20 cellular contexts compared by ENCODE assay signal in genomic region chr10:124996127-124996853, GRCh38. TPM values are rescaled to one million over a fixed set of nuclear protein-coding genes. Genes with fewer than 3 reads are reported as not detected.
DNase-seq lines count a peak whose midpoint lies in the region; ATAC-seq and TF ChIP-seq lines count a peak whose summit lies in the region.
"Had no signal": no experiment of that assay in that cellular context is flagged by ENCODE, and none has a peak within 500 bp of the region (broad histone marks: within the 10 kb centered on the region; RNA-seq: fewer than 3 reads in every experiment).

No MANE protein-coding gene starts in this region.

- CTCF ChIA-PET in WTC11 (lab: Charles Lee): interaction anchor here (0.7 kb wide), 1 partner anchor 677 kb away, joined by 3 read pairs; no protein-coding TSS in a partner anchor

- H3K27ac Mint-ChIP-seq in WTC11 (peak overlapping the region; percentile 25; the same call in 1 of the 2 replicates), progenitor cell of endocrine pancreas (no peak overlapping the region)
- H3K27ac Mint-ChIP-seq: neural progenitor cell; stimulated activated effector memory CD8-positive, alpha-beta T cell treated with anti-CD3 and anti-CD28 coated beads, Interleukin-12 subunit alpha, Interleukin-12 subunit beta, amount 100 ng/mL, for 72 hours had no signal

- H3K4me1 Mint-ChIP-seq in WTC11 (no peaks in the 10 kb centered on the region), progenitor cell of endocrine pancreas (ENCODE audit: low read depth) (no peaks in the 10 kb centered on the region)
- H3K4me1 Mint-ChIP-seq: H9; stimulated activated effector memory CD8-positive, alpha-beta T cell treated with anti-CD3 and anti-CD28 coated beads, Interleukin-12 subunit alpha, Interleukin-12 subunit beta, amount 100 ng/mL, for 72 hours had no signal

- POLR2A ChIA-PET in WTC11 (lab: Charles Lee): interaction anchor here (0.6 kb wide), 1 partner anchor 827 kb away, joined by 5 read pairs; the partner anchor contains the start of gene BCCIP

- H3K4me3 Mint-ChIP-seq in WTC11 (no peak overlapping the region), progenitor cell of endocrine pancreas (ENCODE audit: low read depth) (no peak overlapping the region)
- H3K4me3 Mint-ChIP-seq: effector memory CD8-positive, alpha-beta T cell; H9; neural progenitor cell; stimulated activated effector memory CD8-positive, alpha-beta T cell treated with anti-CD3 and anti-CD28 coated beads, Interleukin-12 subunit alpha, Interleukin-12 subunit beta, amount 100 ng/mL, for 72 hours had no signal

- H3K27me3 Mint-ChIP-seq in WTC11 (ENCODE audit: low read depth): no peaks in the 10 kb centered on the region
- H3K27me3 Mint-ChIP-seq in progenitor cell of endocrine pancreas: no peaks in the 10 kb centered on the region

- DNase-seq in activated effector memory CD4-positive, alpha-beta T cell treated with anti-CD3 and anti-CD28 coated beads, Interleukin-2, amount 50 U/mL, for 16 hours: peak; percentile 49
- DNase-seq in activated effector memory CD4-positive, alpha-beta T cell treated with Interleukin-2 at 50 U/mL for 16 hours: no peak
- DNase-seq in WTC11 (ENCODE audit: low spot score) (peak; percentile 8), iPS-NIHi7 (ENCODE audit: extremely low spot score) (peak; percentile 9), progenitor cell of endocrine pancreas (ENCODE audit: low spot score, unreplicated experiment) (peak; percentile 6), HUDEP-2 (lab: John Stamatoyannopoulos, UW; ENCODE audit: unreplicated experiment in 76 of 76) (no peak), NCI-H2196 (lab: John Stamatoyannopoulos, UW; ENCODE audit: unreplicated experiment) (no peak)
- no peak for DNase-seq in activated CD4-positive, alpha-beta T cell treated with anti-CD3 and anti-CD28 coated beads for 4 hours
- DNase-seq: anterior cingulate cortex; C1 segment of cervical spinal cord; effector memory CD8-positive, alpha-beta T cell; GF-D8; H9; midbrain; NCI-H1417 treated with DMSO at 0.1 percent for 48 hours; NCI-H2171; NCI-H69; SHP77 treated with DMSO at 0.1 percent for 48 hours had no signal

- no peak for TF ChIP-seq CTCF in WTC11 (IDR thresholded peaks at IDR 0.05)
- no peak for TF ChIP-seq CTCF in progenitor cell of endocrine pancreas (IDR thresholded peaks at IDR 0.05; ENCODE audit: unreplicated experiment)

- H3K9me3 Mint-ChIP-seq in WTC11 (no peaks in the 10 kb centered on the region), progenitor cell of endocrine pancreas (ENCODE audit: low read depth) (no peaks in the 10 kb centered on the region)
- H3K9me3 Mint-ChIP-seq: effector memory CD8-positive, alpha-beta T cell; H9; neural progenitor cell; stimulated activated effector memory CD8-positive, alpha-beta T cell treated with anti-CD3 and anti-CD28 coated beads, Interleukin-12 subunit alpha, Interleukin-12 subunit beta, amount 100 ng/mL, for 72 hours had no signal

- H3K36me3 Mint-ChIP-seq in WTC11 (peaks cover 73% of the 10 kb centered on the region), progenitor cell of endocrine pancreas (ENCODE audit: insufficient read depth) (peaks cover 11% of the 10 kb centered on the region)

- no peak for ATAC-seq in WTC11
- ATAC-seq: effector memory CD8-positive, alpha-beta T cell; stimulated activated effector memory CD8-positive, alpha-beta T cell treated with anti-CD3 and anti-CD28 coated beads, Interleukin-12 subunit alpha, Interleukin-12 subunit beta, amount 100 ng/mL, for 72 hours had no signal

TF ChIP-seq in WTC11, 78 proteins besides CTCF, POLR2A, EP300 and RAD21:
- TF ChIP-seq JUN (CRISPR knock-in tag; IDR thresholded peaks at IDR 0.05): no peak
- TF ChIP-seq ZNF512 (CRISPR knock-in tag; IDR thresholded peaks at IDR 0.05; ENCODE audit: borderline replicate concordance): no peak
- TF ChIP-seq NFYB (CRISPR knock-in tag; conservative IDR thresholded peaks at IDR 0.05; ENCODE audit: low read depth): no peak
- TF ChIP-seq, protein P1, sequence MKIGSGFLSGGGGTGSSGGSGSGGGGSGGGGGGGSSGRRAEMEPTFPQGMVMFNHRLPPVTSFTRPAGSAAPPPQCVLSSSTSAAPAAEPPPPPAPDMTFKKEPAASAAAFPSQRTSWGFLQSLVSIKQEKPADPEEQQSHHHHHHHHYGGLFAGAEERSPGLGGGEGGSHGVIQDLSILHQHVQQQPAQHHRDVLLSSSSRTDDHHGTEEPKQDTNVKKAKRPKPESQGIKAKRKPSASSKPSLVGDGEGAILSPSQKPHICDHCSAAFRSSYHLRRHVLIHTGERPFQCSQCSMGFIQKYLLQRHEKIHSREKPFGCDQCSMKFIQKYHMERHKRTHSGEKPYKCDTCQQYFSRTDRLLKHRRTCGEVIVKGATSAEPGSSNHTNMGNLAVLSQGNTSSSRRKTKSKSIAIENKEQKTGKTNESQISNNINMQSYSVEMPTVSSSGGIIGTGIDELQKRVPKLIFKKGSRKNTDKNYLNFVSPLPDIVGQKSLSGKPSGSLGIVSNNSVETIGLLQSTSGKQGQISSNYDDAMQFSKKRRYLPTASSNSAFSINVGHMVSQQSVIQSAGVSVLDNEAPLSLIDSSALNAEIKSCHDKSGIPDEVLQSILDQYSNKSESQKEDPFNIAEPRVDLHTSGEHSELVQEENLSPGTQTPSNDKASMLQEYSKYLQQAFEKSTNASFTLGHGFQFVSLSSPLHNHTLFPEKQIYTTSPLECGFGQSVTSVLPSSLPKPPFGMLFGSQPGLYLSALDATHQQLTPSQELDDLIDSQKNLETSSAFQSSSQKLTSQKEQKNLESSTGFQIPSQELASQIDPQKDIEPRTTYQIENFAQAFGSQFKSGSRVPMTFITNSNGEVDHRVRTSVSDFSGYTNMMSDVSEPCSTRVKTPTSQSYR (CRISPR knock-in tag; IDR thresholded peaks at IDR 0.05): no peak
- no peak for TF ChIP-seq TEAD1 (CRISPR knock-in tag; IDR thresholded peaks at IDR 0.05)
- TF ChIP-seq RELA (CRISPR knock-in tag; IDR thresholded peaks at IDR 0.05; ENCODE audit: borderline replicate concordance): no peak
- no peak for TF ChIP-seq EMX1 (CRISPR knock-in tag; IDR thresholded peaks at IDR 0.05)
- TF ChIP-seq JAZF1 (CRISPR knock-in tag; IDR thresholded peaks at IDR 0.05): no peak
- no peak for TF ChIP-seq CBFB (CRISPR knock-in tag; IDR thresholded peaks at IDR 0.05; ENCODE audit: low read depth)
- no peak for TF ChIP-seq ZBTB43 (CRISPR knock-in tag; IDR thresholded peaks at IDR 0.05)
- no peak for TF ChIP-seq ZNF317 (CRISPR knock-in tag; IDR thresholded peaks at IDR 0.05; ENCODE audit: borderline replicate concordance, low read depth)
- no peak for TF ChIP-seq TCF7 (CRISPR knock-in tag; IDR thresholded peaks at IDR 0.05; ENCODE audit: low read depth)

RNA-seq across cellular contexts. Expression of gene ZRANB1, which starts 54.4 kb away (rescaled TPM):
- total RNA-seq in WTC11 (2021): 13.9 to 15.9 TPM (median 15.3 TPM) in 3 replicates
- 27.5 and 31.1 TPM in 2 replicates for total RNA-seq in progenitor cell of endocrine pancreas

Comparison
In these comparisons a context has a peak if more than half of its experiments do, and no peak if none do; other contexts are left out.
1. DNase-seq: peak in activated effector memory CD4-positive, alpha-beta T cell treated with anti-CD3 and anti-CD28 coated beads, Interleukin-2, amount 50 U/mL, for 16 hours (single experiment), WTC11 (single experiment), iPS-NIHi7 (single experiment) and progenitor cell of endocrine pancreas (single experiment); none in activated effector memory CD4-positive, alpha-beta T cell treated with Interleukin-2 at 50 U/mL for 16 hours (single experiment), HUDEP-2 (0 of 76), activated CD4-positive, alpha-beta T cell treated with anti-CD3 and anti-CD28 coated beads for 4 hours (0 of 2) and NCI-H2196 (single experiment).